In genomic region chr14:35277179-35277578, GRCh38 we compare ENCODE assay signal across 18 cellular contexts. TPM values are rescaled to one million over a fixed set of nuclear protein-coding genes. Genes with fewer than 3 reads are reported as not detected.
DNase-seq lines count a peak whose midpoint lies in the region; ATAC-seq and TF ChIP-seq lines count a peak whose summit lies in the region.
"Had no signal": no experiment of that assay in that cellular context is flagged by ENCODE, and none has a peak within 500 bp of the region (broad histone marks: within the 10 kb centered on the region; RNA-seq: fewer than 3 reads in every experiment).

No MANE protein-coding gene starts in this region.

- no peak overlapping the region for H4K91ac ChIP-seq in neuronal stem cell (ENCODE audit: low read depth, low read length, poor library complexity)

- H2AFZ ChIP-seq in GM23338 (no peak overlapping the region), neuronal stem cell (ENCODE audit: low read length) (no peak overlapping the region)

- no peak overlapping the region for H2BK15ac ChIP-seq in neuronal stem cell (ENCODE audit: low read length)

- H2BK120ac ChIP-seq in neuronal stem cell (ENCODE audit: low read depth, low read length), result no peak overlapping the region

- peaks cover 6% of the 10 kb centered on the region for H3K27me3 Mint-ChIP-seq in GM23338 (ENCODE audit: insufficient read depth, low read depth, poor library complexity)
- H3K27me3 Mint-ChIP-seq in activated naive CD8-positive, alpha-beta T cell treated with anti-CD3 and anti-CD28 coated beads for 36 hours, result no peaks in the 10 kb centered on the region
- H3K27me3 Mint-ChIP-seq: progenitor cell of endocrine pancreas had no signal

- H3K4ac ChIP-seq in neuronal stem cell (ENCODE audit: low read length), result no peak overlapping the region

- H3K79me1 ChIP-seq in neuronal stem cell (ENCODE audit: low read depth, low read length), result no peaks in the 10 kb centered on the region

- H3K36me3 ChIP-seq in GM23338 (ENCODE audit: insufficient read depth), result peaks cover 15% of the 10 kb centered on the region; the same call in 1 of the 2 replicates
- peaks cover 0 to 31% of the 10 kb centered on the region in 2 donors for H3K36me3 ChIP-seq in left lung
- peaks cover 1 to 44% of the 10 kb centered on the region in 2 donors for H3K36me3 ChIP-seq in neuronal stem cell (replicated peaks in 1 of 2; ENCODE audit: control insufficient read depth in 2 of 2, insufficient read depth in 2 of 2, low read length in 2 of 2)

- H3F3A ChIP-seq in GM23338 (replicated peaks; ENCODE audit: low read depth), result no peaks in the 10 kb centered on the region; the same call in 1 of the 2 replicates

- no peak overlapping the region for H3K4me2 ChIP-seq in GM23338
- H3K4me2 ChIP-seq in neuronal stem cell (ENCODE audit: insufficient read depth, low read length, poor library complexity, severe bottlenecking), result no peak overlapping the region

- H3K79me2 ChIP-seq in GM23338 (replicated peaks; ENCODE audit: insufficient read depth), result no peaks in the 10 kb centered on the region

- H4K20me1 ChIP-seq in GM23338 (replicated peaks; ENCODE audit: insufficient read depth), result no peaks in the 10 kb centered on the region

- no peak overlapping the region for H2BK5ac ChIP-seq in neuronal stem cell (ENCODE audit: low read length)

- H3K27me3 ChIP-seq in GM23338 (ENCODE audit: insufficient read depth) (no peaks in the 10 kb centered on the region), left lung (no peaks in the 10 kb centered on the region), neuronal stem cell (ENCODE audit: control insufficient read depth in 3 of 3, insufficient read depth in 3 of 3, low read depth in 1 of 3, low read length in 3 of 3) (no peaks in the 10 kb centered on the region)
- H3K27me3 ChIP-seq: vagina had no signal

- no peak overlapping the region for H4K8ac ChIP-seq in neuronal stem cell (ENCODE audit: low read depth, low read length)

- H3K27ac ChIP-seq in GM23338 (ENCODE audit: low read depth), result peak overlapping the region; percentile 82; the same call in 1 of the 2 replicates
- H3K27ac ChIP-seq in left lung, result peak overlapping the region in 1 of 2 donors; percentile 11
- no peak overlapping the region for H3K27ac ChIP-seq in neuronal stem cell (replicated peaks; ENCODE audit: low read length)
- H3K27ac ChIP-seq: vagina had no signal

- ATAC-seq in GM23338, result peak; percentile 85
- ATAC-seq in left lung, result peak; percentile 97
- ATAC-seq: SK-N-SH treated with all-trans-retinoic acid at 6 μM for 48 hours had no signal

- no peaks in the 10 kb centered on the region for H3K9me3 Mint-ChIP-seq in GM23338
- no peaks in the 10 kb centered on the region for H3K9me3 Mint-ChIP-seq in activated naive CD8-positive, alpha-beta T cell treated with anti-CD3 and anti-CD28 coated beads for 36 hours
- H3K9me3 Mint-ChIP-seq: immature natural killer cell had no signal

- no peak overlapping the region for H3K4me3 Mint-ChIP-seq in GM23338
- H3K4me3 Mint-ChIP-seq in activated naive CD8-positive, alpha-beta T cell treated with anti-CD3 and anti-CD28 coated beads for 36 hours, result no peak overlapping the region
- H3K4me3 Mint-ChIP-seq: immature natural killer cell had no signal

- H3K9me3 ChIP-seq in left lung, result no peaks in the 10 kb centered on the region
- H3K9me3 ChIP-seq in neuronal stem cell (replicated peaks in 1 of 2; ENCODE audit: control insufficient read depth in 2 of 2, insufficient read depth in 1 of 2, low read depth in 1 of 2, low read length in 2 of 2), result no peaks in the 10 kb centered on the region
- H3K9me3 ChIP-seq: vagina had no signal

- peaks cover 5% of the 10 kb centered on the region; the same call in 2 of the 3 replicates for H3K4me1 Mint-ChIP-seq in GM23338
- H3K4me1 Mint-ChIP-seq in activated naive CD8-positive, alpha-beta T cell treated with anti-CD3 and anti-CD28 coated beads for 36 hours, result no peaks in the 10 kb centered on the region
- H3K4me1 Mint-ChIP-seq: immature natural killer cell had no signal

- no peak overlapping the region for H3K14ac ChIP-seq in neuronal stem cell (ENCODE audit: low read length)

- H3K9ac ChIP-seq in neuronal stem cell (ENCODE audit: low read depth, low read length, poor library complexity), result no peak overlapping the region

- DNase-seq in DMS153 treated with DMSO at 0.1 percent for 48 hours (lab: John Stamatoyannopoulos, UW; ENCODE audit: unreplicated experiment), result peak; percentile 77
- peak; percentile 12 for DNase-seq in GM23338 (ENCODE audit: low spot score)
- DNase-seq in NCI-H69 (lab: John Stamatoyannopoulos, UW), result peak; percentile 66
- DNase-seq in left lung, result no peak
- no peak for DNase-seq in neuronal stem cell (ENCODE audit: low spot score)
- no peak for DNase-seq in activated naive CD8-positive, alpha-beta T cell treated with anti-CD3 and anti-CD28 coated beads for 36 hours
- DNase-seq in lower leg skin (ENCODE audit: low spot score in 2 of 2), result no peak
- DNase-seq: activated CD4-positive, alpha-beta T cell treated with anti-CD3 and anti-CD28 coated beads, Interleukin-2, amount 50 U/mL, for 1 hour; activated CD8-positive, alpha-beta memory T cell treated with anti-CD3 and anti-CD28 coated beads, Interleukin-2, amount 50 U/mL, for 48 hours; activated effector memory CD4-positive, alpha-beta T cell treated with anti-CD3 and anti-CD28 coated beads, Interleukin-2, amount 50 U/mL, for 16 hours; amniotic stem cell; central memory CD4-positive, alpha-beta T cell; immature natural killer cell; NCI-H1694 treated with DMSO at 0.1 percent for 48 hours; NCI-H82 had no signal

- peaks cover 16% of the 10 kb centered on the region for H3K36me3 Mint-ChIP-seq in GM23338 (ENCODE audit: low read depth)
- H3K36me3 Mint-ChIP-seq in activated naive CD8-positive, alpha-beta T cell treated with anti-CD3 and anti-CD28 coated beads for 36 hours, result peaks cover 12% of the 10 kb centered on the region

- no peak overlapping the region for H2BK12ac ChIP-seq in neuronal stem cell (ENCODE audit: low read length)

- no peak overlapping the region for H2AK5ac ChIP-seq in neuronal stem cell (ENCODE audit: low read depth, low read length)

- H3K4me3 ChIP-seq in GM23338, result no peak overlapping the region
- no peak overlapping the region for H3K4me3 ChIP-seq in left lung
- no peak overlapping the region for H3K4me3 ChIP-seq in neuronal stem cell (ENCODE audit: low read length in 2 of 2)
- no peak overlapping the region for H3K4me3 ChIP-seq in lower leg skin (ENCODE audit: low read depth, poor library complexity, severe bottlenecking)
- H3K4me3 ChIP-seq: vagina had no signal

- no peak overlapping the region for H3K18ac ChIP-seq in neuronal stem cell (ENCODE audit: low read length)

- no peaks in the 10 kb centered on the region for H3K9me2 ChIP-seq in GM23338 (ENCODE audit: insufficient read depth)

- H3K27ac Mint-ChIP-seq in GM23338, result peak overlapping the region; percentile 76
- no peak overlapping the region for H3K27ac Mint-ChIP-seq in activated naive CD8-positive, alpha-beta T cell treated with anti-CD3 and anti-CD28 coated beads for 36 hours
- H3K27ac Mint-ChIP-seq: immature natural killer cell had no signal

- no peak overlapping the region for H3K23ac ChIP-seq in neuronal stem cell (ENCODE audit: low read depth, low read length, poor library complexity)

- no peak for TF ChIP-seq POLR2A in lower leg skin (IDR thresholded peaks at IDR 0.05)

- H3K4me1 ChIP-seq in GM23338 (ENCODE audit: insufficient read depth) (0 out of 2 replicates have a peak, but pooled peaks cover 5% of the 10 kb centered on the region), left lung (peaks cover 0 to 8% of the 10 kb centered on the region in 2 donors), neuronal stem cell (ENCODE audit: control insufficient read depth in 2 of 2, insufficient read depth in 1 of 2, low read depth in 1 of 2, low read length in 2 of 2) (no peaks in the 10 kb centered on the region)
- H3K4me1 ChIP-seq: vagina had no signal

- TF ChIP-seq CTCF in GM23338 (conservative IDR thresholded peaks at IDR 0.05; ENCODE audit: low read depth in 2 of 2) (no peak), left lung (IDR thresholded peaks at IDR 0.05) (no peak), lower leg skin (IDR thresholded peaks at IDR 0.05) (no peak)

- intact Hi-C loops in left lung (cut with DNase I) (no loop called here), lower leg skin (cut with DNase I; ENCODE audit: low total_unique reads) (no loop called here)

- no CpG with 5 or more reads among the region's 4 CpGs for WGBS in neuronal stem cell (ENCODE audit: extremely low coverage in 2 of 2, insufficient read length in 2 of 2, insufficient replicate concordance in 1 of 2), 2 donors
- 95 to 98% methylated on average over 4 of the region's 4 CpGs for WGBS in lower leg skin, 2 donors

TF ChIP-seq in GM23338, 12 proteins besides CTCF, POLR2A, EP300 and RAD21 (continues in another document):
- TF ChIP-seq REST (IDR thresholded peaks at IDR 0.05; ENCODE audit: unreplicated experiment) (no peak), STAT1 (IDR thresholded peaks at IDR 0.05; ENCODE audit: unreplicated experiment) (no peak)

RNA-seq across cellular contexts. Expression of gene PSMA6, which starts 15.0 kb away (rescaled TPM):
- 216 and 223 TPM in 2 replicates for total RNA-seq in GM23338 (2014; rRNA removed; shearing (Covaris generic))
- polyA plus RNA-seq in GM23338 (2016; fragmentation: Nextera tagmentation; extraction: Ambion mirVana), result 296 and 300 TPM in 2 replicates
- 100 to 1,000 TPM; 139 to 258 TPM for total RNA-seq in left lung
- polyA plus RNA-seq in neuronal stem cell (2013, experiment 1 of 2), result 224 TPM
- 218 TPM for polyA plus RNA-seq in neuronal stem cell (2013, experiment 2 of 2)
- total RNA-seq in activated naive CD8-positive, alpha-beta T cell treated with anti-CD3 and anti-CD28 coated beads for 36 hours, result 100 to 1,000 TPM; 401 to 404 TPM
- 100 to 1,000 TPM in 2 of 4 donors, 10 to 100 TPM in 2; 62.7 to 175 (median 102) TPM for total RNA-seq in lower leg skin

Comparison
In these comparisons a context has a peak if more than half of its experiments do, and no peak if none do; other contexts are left out.
1. DNase-seq: peak in DMS153 treated with DMSO at 0.1 percent for 48 hours (single experiment), GM23338 (single experiment) and NCI-H69 (single experiment); none in left lung (0 of 2), neuronal stem cell (single experiment), activated naive CD8-positive, alpha-beta T cell treated with anti-CD3 and anti-CD28 coated beads for 36 hours (single experiment) and lower leg skin (0 of 2).